ENCODE assay signal across 9 cellular contexts in genomic region chr13:44197791-44198770, GRCh38.
DNase-seq lines count a peak whose midpoint lies in the region; ATAC-seq and TF ChIP-seq lines count a peak whose summit lies in the region.
"Had no signal": no experiment of that assay in that cellular context is flagged by ENCODE, and none has a peak within 500 bp of the region (broad histone marks: within the 10 kb centered on the region; RNA-seq: fewer than 3 reads in every experiment).

No MANE protein-coding gene starts in this region.

- ATAC-seq in GM21360 (IDR thresholded peaks at IDR 0.05; ENCODE audit: unreplicated experiment), result peak; percentile 90

- no peaks in the 10 kb centered on the region for H3K36me3 Mint-ChIP-seq in immature natural killer cell

- no peak for TF ChIP-seq CTCF in epithelial cell of esophagus (IDR thresholded peaks at IDR 0.05; ENCODE audit: insufficient read depth, low read depth, low read length, missing control alignments)

- H3K9me3 Mint-ChIP-seq in immature natural killer cell, result no peaks in the 10 kb centered on the region
- H3K9me3 Mint-ChIP-seq: neural crest cell had no signal

- H3K4me3 ChIP-seq in epithelial cell of esophagus (ENCODE audit: low read length), result no peak overlapping the region

- peaks cover 0 to 4% (median 2%) of the 10 kb centered on the region in 3 donors for H3K27me3 Mint-ChIP-seq in immature natural killer cell (ENCODE audit: low read depth in 3 of 3)

- H3K4me3 Mint-ChIP-seq in immature natural killer cell, result no peak overlapping the region
- H3K4me3 Mint-ChIP-seq: neural crest cell had no signal

- peak overlapping the region in 1 of 6 donors; percentile 42 for H3K27ac Mint-ChIP-seq in immature natural killer cell

- H3K4me1 Mint-ChIP-seq in immature natural killer cell, result peaks cover 1 to 15% of the 10 kb centered on the region in 2 donors
- H3K4me1 Mint-ChIP-seq: neural crest cell had no signal

- peak; percentile 38 for DNase-seq in ELR (ENCODE audit: low read depth)
- peak; percentile 19 for DNase-seq in HT1080 (ENCODE audit: low read depth)
- peak; percentile 11 for DNase-seq in epithelial cell of esophagus (ENCODE audit: low read depth)
- no peak for DNase-seq in NCI-H2029 (lab: John Stamatoyannopoulos, UW)
- DNase-seq in immature natural killer cell, result no peak
- DNase-seq in NCI-H1436 treated with DMSO at 0.1 percent for 48 hours (lab: John Stamatoyannopoulos, UW), result no peak
- no peak for DNase-seq in nucleus accumbens (lab: John Stamatoyannopoulos, UW)

Comparison
In these comparisons a context has a peak if more than half of its experiments do, and no peak if none do; other contexts are left out.
1. DNase-seq: peak in ELR (single experiment), HT1080 (single experiment) and epithelial cell of esophagus (single experiment); none in NCI-H2029 (single experiment), immature natural killer cell (0 of 3), NCI-H1436 treated with DMSO at 0.1 percent for 48 hours (single experiment) and nucleus accumbens (0 of 56).